1 cellular context compared by ENCODE assay signal in genomic region chr14:24299255-24300191, GRCh38.
TF ChIP-seq lines count a peak whose summit lies in the region.

TSS of gene DHRS1 (minus strand) at chr14:24299780. CDS start at chr14:24299106, 674 bp downstream.
TSS of gene NOP9 (plus strand) at chr14:24299850. CDS start at chr14:24299955, 105 bp downstream.

TF ChIP-seq in HepG2, 621 proteins besides CTCF, POLR2A, EP300 and RAD21 (continued from another document and continues in another):
- TF ChIP-seq PRDM15 (CRISPR knock-in tag; IDR thresholded peaks at IDR 0.05) (peak; percentile 86), TCF12 (IDR thresholded peaks at IDR 0.05) (no peak), TCF12 (CRISPR knock-in tag; IDR thresholded peaks at IDR 0.05) (peak; percentile 55; the same call in 1 of the 2 replicates), SP1 (IDR thresholded peaks at IDR 0.05) (no peak), SP1 (CRISPR knock-in tag; IDR thresholded peaks at IDR 0.05) (peak; percentile 100), KIAA2018 (CRISPR knock-in tag; IDR thresholded peaks at IDR 0.05; ENCODE audit: borderline replicate concordance) (peak; percentile 92), FOXA1 (IDR thresholded peaks at IDR 0.05) (no peak), FOXA1 (CRISPR knock-in tag; IDR thresholded peaks at IDR 0.05) (peak; percentile 51; the same call in 1 of the 2 replicates), PAX8 (CRISPR knock-in tag; IDR thresholded peaks at IDR 0.05; ENCODE audit: borderline replicate concordance) (peak; percentile 98), ATRX (CRISPR knock-in tag; IDR thresholded peaks at IDR 0.05; ENCODE audit: borderline replicate concordance) (0 out of 2 replicates have a peak, but pooled peaks have one; percentile 95), SOX13 (IDR thresholded peaks at IDR 0.05) (peak; percentile 46), SOX13 (CRISPR knock-in tag; conservative IDR thresholded peaks at IDR 0.05 in 1 of 2, IDR thresholded peaks at IDR 0.05 in 1 of 2) (peak in 1 of 2 experiments; percentile 75; a peak in 3 of 4 replicates), GMEB1 (CRISPR knock-in tag; IDR thresholded peaks at IDR 0.05; ENCODE audit: borderline replicate concordance) (peak; percentile 97), ZBTB49 (CRISPR knock-in tag; IDR thresholded peaks at IDR 0.05; ENCODE audit: borderline replicate concordance) (peak; percentile 24; the same call in 1 of the 2 replicates), HBP1 (CRISPR knock-in tag; IDR thresholded peaks at IDR 0.05; ENCODE audit: low read depth) (peak; percentile 98), TFAP4 (IDR thresholded peaks at IDR 0.05; ENCODE audit: borderline replicate concordance, low read depth) (peak; percentile 94), NPAS2 (CRISPR knock-in tag; IDR thresholded peaks at IDR 0.05; ENCODE audit: borderline replicate concordance) (no peak), MYPOP (CRISPR knock-in tag; IDR thresholded peaks at IDR 0.05) (no peak), ZNF18 (CRISPR knock-in tag; IDR thresholded peaks at IDR 0.05; ENCODE audit: insufficient replicate concordance) (peak; percentile 67), TRIM24 (CRISPR knock-in tag; IDR thresholded peaks at IDR 0.05) (no peak), LCORL (IDR thresholded peaks at IDR 0.05) (no peak), LCORL (CRISPR knock-in tag; IDR thresholded peaks at IDR 0.05) (peak; percentile 97), ZNF546 (CRISPR knock-in tag; conservative IDR thresholded peaks at IDR 0.05) (peak; percentile 80; the same call in 1 of the 2 replicates), PREB (CRISPR knock-in tag; IDR thresholded peaks at IDR 0.05) (no peak; the same call in 1 of the 2 replicates), GATA4 (IDR thresholded peaks at IDR 0.05; ENCODE audit: borderline replicate concordance, low read depth) (peak; percentile 79; the same call in 1 of the 2 replicates), RORA (CRISPR knock-in tag; IDR thresholded peaks at IDR 0.05) (no peak), ZBTB21 (CRISPR knock-in tag; IDR thresholded peaks at IDR 0.05) (peak; percentile 93), ZNF253 (CRISPR knock-in tag; IDR thresholded peaks at IDR 0.05; ENCODE audit: borderline replicate concordance) (peak; percentile 80; the same call in 1 of the 2 replicates), HMG20A (CRISPR knock-in tag; IDR thresholded peaks at IDR 0.05; ENCODE audit: borderline replicate concordance) (no peak), FOSL2 (CRISPR knock-in tag; IDR thresholded peaks at IDR 0.05) (peak; percentile 88), XRCC5 (optimal IDR thresholded peaks at IDR 0.05; ENCODE audit: low read length) (peak; percentile 92)
